17 cellular contexts compared by ENCODE assay signal in the genomic region with DNA sequence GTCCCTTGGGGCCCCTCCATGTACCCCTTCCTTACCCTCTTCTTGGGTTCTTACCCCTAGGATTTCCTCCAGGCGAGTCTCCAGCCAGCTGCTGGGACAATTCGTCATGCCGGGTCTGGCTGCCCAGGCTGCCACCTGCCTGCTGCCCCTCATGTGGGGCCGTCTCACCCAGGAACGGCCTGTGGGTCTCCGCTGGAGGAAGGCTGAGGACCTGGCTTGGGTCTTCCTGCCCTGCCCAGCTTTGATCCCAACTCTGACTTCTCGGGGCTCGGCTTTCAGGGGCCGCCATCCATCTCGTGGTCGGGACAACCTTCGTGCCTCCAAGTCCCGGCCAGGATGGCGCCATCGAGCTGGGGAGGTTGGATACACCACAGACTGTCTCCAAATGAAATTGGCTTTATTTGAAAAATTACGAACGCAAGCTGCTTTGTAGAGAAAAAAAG. TPM values are rescaled to one million over a fixed set of nuclear protein-coding genes. Genes with fewer than 3 reads are reported as not detected.
DNase-seq lines count a peak whose midpoint lies in the region; ATAC-seq and TF ChIP-seq lines count a peak whose summit lies in the region.
"Had no signal": no experiment of that assay in that cellular context is flagged by ENCODE, and none has a peak within 500 bp of the region (broad histone marks: within the 10 kb centered on the region; RNA-seq: fewer than 3 reads in every experiment).

No MANE protein-coding gene starts in this region.

- H3K27me3 ChIP-seq in right atrium auricular region (no peaks in the 10 kb centered on the region), gastroesophageal sphincter (no peaks in the 10 kb centered on the region), sigmoid colon (no peaks in the 10 kb centered on the region), vagina (no peaks in the 10 kb centered on the region)

- CTCF ChIA-PET in activated CD4-positive, alpha-beta memory T cell treated with anti-CD3 and anti-CD28 coated beads for 36 hours (lab: Charles Lee) = no interaction called here

- no peak overlapping the region for H3K4me3 ChIP-seq in right atrium auricular region
- H3K4me3 ChIP-seq in gastroesophageal sphincter = no peak overlapping the region
- no peak overlapping the region for H3K4me3 ChIP-seq in sigmoid colon
- no peak overlapping the region for H3K4me3 ChIP-seq in vagina

- TF ChIP-seq CTCF in right atrium auricular region (IDR thresholded peaks at IDR 0.05) (no peak), gastroesophageal sphincter (IDR thresholded peaks at IDR 0.05) (no peak), sigmoid colon (IDR thresholded peaks at IDR 0.05) (no peak), vagina (IDR thresholded peaks at IDR 0.05) (no peak)

- DNase-seq in right atrium auricular region (ENCODE audit: low spot score) (no peak), Right ventricle myocardium inferior (ENCODE audit: missing footprints) (no peak), sigmoid colon (no peak), vagina (ENCODE audit: extremely low spot score in 2 of 2) (no peak), dedifferentiated amniotic fluid mesenchymal stem cell (ENCODE audit: extremely low spot score) (no peak)
- no peak for DNase-seq in activated CD4-positive, alpha-beta memory T cell treated with anti-CD3 and anti-CD28 coated beads for 36 hours
- DNase-seq: CD8-positive, alpha-beta memory T cell; DMS79; KBM-7; NCI-H1436 treated with DMSO at 0.1 percent for 48 hours; NCI-H2081 treated with DMSO at 0.1 percent for 48 hours; NCI-H510A; Right ventricle myocardium superior had no signal

- H3K36me3 Mint-ChIP-seq in activated CD4-positive, alpha-beta memory T cell treated with anti-CD3 and anti-CD28 coated beads for 36 hours = no peaks in the 10 kb centered on the region
- H3K36me3 Mint-ChIP-seq: CD8-positive, alpha-beta memory T cell had no signal

- no peak for ATAC-seq in Right ventricle myocardium inferior
- no peak for ATAC-seq in gastroesophageal sphincter
- ATAC-seq in HG02588 (IDR thresholded peaks at IDR 0.05; ENCODE audit: unreplicated experiment) = no peak
- ATAC-seq: HCT116 had no signal

- 36% methylated on average over 4 of the region's 17 CpGs; no CpG with 5 or more reads in 1 of the 2 donors for WGBS in gastroesophageal sphincter (ENCODE audit: low coverage in 1 of 2), 2 donors
- WGBS in sigmoid colon, 2 donors = 74 to 75% methylated on average over 17 of the region's 17 CpGs

- H3K4me1 ChIP-seq in right atrium auricular region (peaks cover 0 to 45% of the 10 kb centered on the region in 2 donors), gastroesophageal sphincter (peaks cover 0 to 50% (median 16%) of the 10 kb centered on the region in 3 donors), sigmoid colon (peaks cover 0 to 71% (median 51%) of the 10 kb centered on the region in 4 donors), vagina (peaks cover 36% of the 10 kb centered on the region)

- no peak overlapping the region for H3K4me3 Mint-ChIP-seq in activated CD4-positive, alpha-beta memory T cell treated with anti-CD3 and anti-CD28 coated beads for 36 hours
- H3K4me3 Mint-ChIP-seq: CD8-positive, alpha-beta memory T cell had no signal

- H3K36me3 ChIP-seq in right atrium auricular region (no peaks in the 10 kb centered on the region), gastroesophageal sphincter (peaks cover 0 to 38% of the 10 kb centered on the region in 2 donors), sigmoid colon (peaks cover 0 to 36% (median 15%) of the 10 kb centered on the region in 4 donors), vagina (no peaks in the 10 kb centered on the region)

- H3K9me3 ChIP-seq in right atrium auricular region (no peaks in the 10 kb centered on the region), gastroesophageal sphincter (no peaks in the 10 kb centered on the region), sigmoid colon (no peaks in the 10 kb centered on the region), vagina (no peaks in the 10 kb centered on the region)

- TF ChIP-seq POLR2A in gastroesophageal sphincter (IDR thresholded peaks at IDR 0.05) (no peak), sigmoid colon (IDR thresholded peaks at IDR 0.05) (no peak), vagina (IDR thresholded peaks at IDR 0.05) (no peak)

- no peak overlapping the region for H3K27ac Mint-ChIP-seq in activated CD4-positive, alpha-beta memory T cell treated with anti-CD3 and anti-CD28 coated beads for 36 hours
- H3K27ac Mint-ChIP-seq: CD8-positive, alpha-beta memory T cell had no signal

- intact Hi-C loops in Right ventricle myocardium inferior (cut with DNase I) (no loop called here), sigmoid colon (cut with DNase I) (no loop called here), vagina (cut with DNase I) (no loop called here)
- intact Hi-C loops in activated CD4-positive, alpha-beta memory T cell treated with anti-CD3 and anti-CD28 coated beads for 36 hours (cut with micrococcal nuclease) = no loop called here

- H3K9me3 Mint-ChIP-seq in activated CD4-positive, alpha-beta memory T cell treated with anti-CD3 and anti-CD28 coated beads for 36 hours = no peaks in the 10 kb centered on the region

- H3K27me3 Mint-ChIP-seq in activated CD4-positive, alpha-beta memory T cell treated with anti-CD3 and anti-CD28 coated beads for 36 hours = peaks cover 3% of the 10 kb centered on the region

- no peaks in the 10 kb centered on the region for H3K4me1 Mint-ChIP-seq in activated CD4-positive, alpha-beta memory T cell treated with anti-CD3 and anti-CD28 coated beads for 36 hours (ENCODE audit: low read depth)
- H3K4me1 Mint-ChIP-seq: CD8-positive, alpha-beta memory T cell had no signal

- TF ChIP-seq EP300 in gastroesophageal sphincter (IDR thresholded peaks at IDR 0.05) (no peak), sigmoid colon (IDR thresholded peaks at IDR 0.05) (no peak)

- POLR2A ChIA-PET in activated CD4-positive, alpha-beta memory T cell treated with anti-CD3 and anti-CD28 coated beads for 36 hours (lab: Charles Lee) = no interaction called here

- peak overlapping the region; percentile 42 to 69 for H3K27ac ChIP-seq in right atrium auricular region
- H3K27ac ChIP-seq in gastroesophageal sphincter = peak overlapping the region in 3 of 4 donors; percentile 45 to 71 (median 64)
- H3K27ac ChIP-seq in sigmoid colon = peak overlapping the region; percentile 44 to 95 (median 82)
- H3K27ac ChIP-seq in vagina = peak overlapping the region; percentile 44

RNA-seq across cellular contexts. Expression of a gene that starts 38.1 kb away (rescaled TPM):
- 1 to 10 TPM; 1.3 to 7.3 TPM for total RNA-seq in right atrium auricular region
- 5.7 TPM for total RNA-seq in Right ventricle myocardium inferior
- total RNA-seq in gastroesophageal sphincter = 10 to 100 TPM in 3 of 4 donors, 1 to 10 TPM in 1; 9.6 to 21.1 (median 15.5) TPM
- total RNA-seq in sigmoid colon = 100 to 1,000 TPM in 1 of 4 donors, 10 to 100 TPM in 2, 1 to 10 TPM in 1; 8.2 to 106 (median 35.7) TPM
- 10 to 100 TPM in 1 of 3 donors, 1 to 10 TPM in 2; 3.6 to 44.0 (median 6.0) TPM for polyA plus RNA-seq in sigmoid colon
- 5.2 TPM for total RNA-seq in vagina
- not detected for total RNA-seq in activated CD4-positive, alpha-beta memory T cell treated with anti-CD3 and anti-CD28 coated beads for 36 hours
- total RNA-seq: CD8-positive, alpha-beta memory T cell had no signal
- polyA plus RNA-seq: BJ; CD8-positive, alpha-beta memory T cell had no signal
